ENCODE assay signal across 8 cellular contexts in genomic region chr2:217162533-217162932, GRCh38.
DNase-seq lines count a peak whose midpoint lies in the region; ATAC-seq and TF ChIP-seq lines count a peak whose summit lies in the region.

No MANE protein-coding gene starts in this region.

- H3K4me3 ChIP-seq in mesodermal cell (ENCODE audit: extremely low read depth, insufficient read depth, low read length, poor library complexity, severe bottlenecking) (no peak overlapping the region), tibial artery (no peak overlapping the region)

- H3K36me3 ChIP-seq in mesodermal cell (ENCODE audit: control insufficient read depth, insufficient read depth, low read length) (no peaks in the 10 kb centered on the region), tibial artery (no peaks in the 10 kb centered on the region)

- H3K4me1 ChIP-seq in mesodermal cell (ENCODE audit: control insufficient read depth, insufficient read depth, low read length, poor library complexity, severe bottlenecking) (peaks cover 23% of the 10 kb centered on the region), tibial artery (peaks cover 0 to 13% (median 3%) of the 10 kb centered on the region in 4 donors)

- no peaks in the 10 kb centered on the region for H3K9me3 ChIP-seq in mesodermal cell (ENCODE audit: control insufficient read depth, low read length)
- H3K9me3 ChIP-seq in tibial artery, result no peaks in the 10 kb centered on the region

- intact Hi-C loops in tibial artery (cut with DNase I; ENCODE audit: low total_unique reads), result loop anchor here (5.0 kb wide), 1 partner anchor 465 kb away; the partner anchor contains the start of gene IGFBP5

- H3K27me3 Mint-ChIP-seq in activated T-cell treated with anti-CD3 and anti-CD28 coated beads, Interleukin-2, amount 50 U/mL, for 72 hours (ENCODE audit: low read depth), result peaks cover 23% of the 10 kb centered on the region
- peaks cover 0 to 11% of the 10 kb centered on the region in 2 donors for H3K27me3 Mint-ChIP-seq in effector memory CD8-positive, alpha-beta T cell

- peaks cover 24% of the 10 kb centered on the region for H3K4me1 Mint-ChIP-seq in activated T-cell treated with anti-CD3 and anti-CD28 coated beads, Interleukin-2, amount 50 U/mL, for 72 hours (ENCODE audit: low read depth)
- peaks cover 0 to 2% of the 10 kb centered on the region in 2 donors for H3K4me1 Mint-ChIP-seq in effector memory CD8-positive, alpha-beta T cell (ENCODE audit: low read depth in 2 of 2)

- peak overlapping the region; percentile 71 for H3K27ac ChIP-seq in mesodermal cell (ENCODE audit: low read depth, low read length, severe bottlenecking)
- H3K27ac ChIP-seq in tibial artery, result no peak overlapping the region

- no peak overlapping the region for H3K4me3 Mint-ChIP-seq in activated T-cell treated with anti-CD3 and anti-CD28 coated beads, Interleukin-2, amount 50 U/mL, for 72 hours
- no peak overlapping the region for H3K4me3 Mint-ChIP-seq in effector memory CD8-positive, alpha-beta T cell

- WGBS in mesodermal cell (ENCODE audit: insufficient coverage in 2 of 2), 2 experiments, result 70 to 79% methylated on average over 6 to 8 of the region's 9 CpGs

- peak; percentile 47 to 48 for ATAC-seq in activated T-cell treated with anti-CD3 and anti-CD28 coated beads, Interleukin-2, amount 50 U/mL, for 72 hours (replicated peaks in 1 of 2)
- ATAC-seq in GM18907 (IDR thresholded peaks at IDR 0.05; ENCODE audit: unreplicated experiment) (no peak), HG03135 (IDR thresholded peaks at IDR 0.05; ENCODE audit: unreplicated experiment) (no peak)
- ATAC-seq in effector memory CD8-positive, alpha-beta T cell (replicated peaks), result no peak

- H3K27ac Mint-ChIP-seq in activated T-cell treated with anti-CD3 and anti-CD28 coated beads, Interleukin-2, amount 50 U/mL, for 72 hours, result no peak overlapping the region
- H3K27ac Mint-ChIP-seq in effector memory CD8-positive, alpha-beta T cell, result no peak overlapping the region

- H3K27me3 ChIP-seq in tibial artery, result no peaks in the 10 kb centered on the region

- DNase-seq in DMS79 treated with DMSO at 0.1 percent for 48 hours (lab: John Stamatoyannopoulos, UW) (peak; percentile 16), MV-4-11 (lab: John Stamatoyannopoulos, UW) (peak; percentile 90), tibial artery (no peak)
- peak; percentile 28 to 31 for DNase-seq in activated T-cell treated with anti-CD3 and anti-CD28 coated beads, Interleukin-2, amount 50 U/mL, for 72 hours
- DNase-seq in effector memory CD8-positive, alpha-beta T cell, result no peak

- TF ChIP-seq CTCF in tibial artery (IDR thresholded peaks at IDR 0.05), result no peak

- no peaks in the 10 kb centered on the region for H3K36me3 Mint-ChIP-seq in activated T-cell treated with anti-CD3 and anti-CD28 coated beads, Interleukin-2, amount 50 U/mL, for 72 hours (ENCODE audit: insufficient read depth in 2 of 2)
- H3K36me3 Mint-ChIP-seq in effector memory CD8-positive, alpha-beta T cell (ENCODE audit: insufficient read depth), result no peaks in the 10 kb centered on the region

- H3K9me3 Mint-ChIP-seq in activated T-cell treated with anti-CD3 and anti-CD28 coated beads, Interleukin-2, amount 50 U/mL, for 72 hours, result no peaks in the 10 kb centered on the region
- peaks cover 0 to 5% of the 10 kb centered on the region in 2 donors for H3K9me3 Mint-ChIP-seq in effector memory CD8-positive, alpha-beta T cell

Comparison
In these comparisons a context has a peak if more than half of its experiments do, and no peak if none do; other contexts are left out.
1. DNase-seq: peak in DMS79 treated with DMSO at 0.1 percent for 48 hours (single experiment), MV-4-11 (single experiment) and activated T-cell treated with anti-CD3 and anti-CD28 coated beads, Interleukin-2, amount 50 U/mL, for 72 hours (2 of 2); none in effector memory CD8-positive, alpha-beta T cell (0 of 3) and tibial artery (0 of 2).
2. ATAC-seq: peak in activated T-cell treated with anti-CD3 and anti-CD28 coated beads, Interleukin-2, amount 50 U/mL, for 72 hours (2 of 2); none in GM18907 (single experiment), HG03135 (single experiment) and effector memory CD8-positive, alpha-beta T cell (single experiment).